In genomic region chr20:11266571-11266970, GRCh38 we compare ENCODE assay signal across 13 cellular contexts.
DNase-seq lines count a peak whose midpoint lies in the region; ATAC-seq and TF ChIP-seq lines count a peak whose summit lies in the region.
"Had no signal": no experiment of that assay in that cellular context is flagged by ENCODE, and none has a peak within 500 bp of the region (broad histone marks: within the 10 kb centered on the region; RNA-seq: fewer than 3 reads in every experiment).

No MANE protein-coding gene starts in this region.

- TF ChIP-seq POLR2A in tibial nerve (IDR thresholded peaks at IDR 0.05): no peak

- H3K27ac ChIP-seq in dorsolateral prefrontal cortex (peak overlapping the region in 38 of 59 donors; percentile 1 to 82 (median 63)), osteoblast (ENCODE audit: low read depth, low read length) (peak overlapping the region; percentile 78), tibial nerve (no peak overlapping the region)
- H3K27ac ChIP-seq: SJCRH30 had no signal

- H3K4me2 ChIP-seq in osteoblast (ENCODE audit: insufficient read depth, low read length): no peak overlapping the region

- H3K36me3 ChIP-seq in osteoblast (ENCODE audit: insufficient read depth, low read length) (no peaks in the 10 kb centered on the region), tibial nerve (no peaks in the 10 kb centered on the region)
- H3K36me3 ChIP-seq: SJCRH30, spleen had no signal

- H2AFZ ChIP-seq in osteoblast (ENCODE audit: low read length): no peak overlapping the region

- peak; percentile 56 for DNase-seq in Daoy (ENCODE audit: low read depth)
- DNase-seq in NCI-H748 (lab: John Stamatoyannopoulos, UW; ENCODE audit: unreplicated experiment): peak; percentile 84
- DNase-seq in dorsolateral prefrontal cortex: no peak
- no peak for DNase-seq in osteoblast (ENCODE audit: insufficient read length, low spot score, missing footprints)
- no peak for DNase-seq in NCI-H1092 (lab: John Stamatoyannopoulos, UW)
- DNase-seq in tibial nerve (ENCODE audit: low spot score in 2 of 2): no peak
- DNase-seq in activated CD4-positive, CD25-positive, alpha-beta regulatory T cell (lab: John Stamatoyannopoulos, UW): no peak
- DNase-seq: activated CD8-positive, alpha-beta T cell treated with anti-CD3 and anti-CD28 coated beads, Interleukin-2, amount 10 ng/mL, durations not matched to agents 7 days and 5 days; DMS79 treated with DMSO at 0.1 percent for 48 hours; NCI-H2171 treated with DMSO at 0.1 percent for 48 hours; spleen had no signal

- no peak for TF ChIP-seq EP300 in tibial nerve (IDR thresholded peaks at IDR 0.05)

- H3K79me2 ChIP-seq in osteoblast (ENCODE audit: insufficient read depth, low read length): no peaks in the 10 kb centered on the region

- no peak for ATAC-seq in GM18519 (IDR thresholded peaks at IDR 0.05; ENCODE audit: low FRiP score, unreplicated experiment)
- ATAC-seq: activated CD8-positive, alpha-beta T cell treated with anti-CD3 and anti-CD28 coated beads, Interleukin-2, amount 10 ng/mL, durations not matched to agents 7 days and 5 days had no signal

- no peak overlapping the region for H3K4me3 ChIP-seq in dorsolateral prefrontal cortex
- no peak overlapping the region for H3K4me3 ChIP-seq in osteoblast (ENCODE audit: insufficient read depth, low read length)
- H3K4me3 ChIP-seq in tibial nerve: no peak overlapping the region
- H3K4me3 ChIP-seq: SJCRH30, spleen had no signal

- intact Hi-C loops in dorsolateral prefrontal cortex (cut with DNase I): loop anchor here in 1 of 2 donors (5.0 kb wide), 1 partner anchor 799 kb away; no protein-coding TSS in a partner anchor

- no peaks in the 10 kb centered on the region for H4K20me1 ChIP-seq in osteoblast (ENCODE audit: insufficient read depth, low read length)

- 68 to 70% methylated on average over 3 of the region's 3 CpGs for WGBS in tibial nerve, 2 donors

- H3K27me3 ChIP-seq in dorsolateral prefrontal cortex (no peaks in the 10 kb centered on the region), osteoblast (ENCODE audit: insufficient read depth, low read length) (no peaks in the 10 kb centered on the region), tibial nerve (no peaks in the 10 kb centered on the region)
- H3K27me3 ChIP-seq: SJCRH30, spleen had no signal

- no peaks in the 10 kb centered on the region for H3K9me3 ChIP-seq in osteoblast (ENCODE audit: low read depth, low read length)
- H3K9me3 ChIP-seq in tibial nerve: no peaks in the 10 kb centered on the region
- H3K9me3 ChIP-seq: SJCRH30, spleen had no signal

- H3K4me1 ChIP-seq in osteoblast (ENCODE audit: insufficient read depth, low read length) (peaks cover 26% of the 10 kb centered on the region), tibial nerve (peaks cover 0 to 21% (median 7%) of the 10 kb centered on the region in 4 donors)

- no peak for TF ChIP-seq CTCF in dorsolateral prefrontal cortex (IDR thresholded peaks at IDR 0.05 in 54 of 56, conservative IDR thresholded peaks at IDR 0.05 in 2 of 56; ENCODE audit: low read depth in 1 of 56, partially characterized antibody in 56 of 56)
- no peak for TF ChIP-seq CTCF in osteoblast (IDR thresholded peaks at IDR 0.05; ENCODE audit: extremely low read depth, low read depth, low read length)
- no peak for TF ChIP-seq CTCF in tibial nerve (IDR thresholded peaks at IDR 0.05)

Comparison
In these comparisons a context has a peak if more than half of its experiments do, and no peak if none do; other contexts are left out.
1. DNase-seq: peak in Daoy (single experiment) and NCI-H748 (single experiment); none in dorsolateral prefrontal cortex (0 of 10), osteoblast (single experiment), NCI-H1092 (single experiment), tibial nerve (0 of 2) and activated CD4-positive, CD25-positive, alpha-beta regulatory T cell (0 of 4).
2. H3K27ac ChIP-seq: peak in dorsolateral prefrontal cortex (38 of 59) and osteoblast (single experiment); none in tibial nerve (0 of 4).